15 cellular contexts compared by ENCODE assay signal in the genomic region with DNA sequence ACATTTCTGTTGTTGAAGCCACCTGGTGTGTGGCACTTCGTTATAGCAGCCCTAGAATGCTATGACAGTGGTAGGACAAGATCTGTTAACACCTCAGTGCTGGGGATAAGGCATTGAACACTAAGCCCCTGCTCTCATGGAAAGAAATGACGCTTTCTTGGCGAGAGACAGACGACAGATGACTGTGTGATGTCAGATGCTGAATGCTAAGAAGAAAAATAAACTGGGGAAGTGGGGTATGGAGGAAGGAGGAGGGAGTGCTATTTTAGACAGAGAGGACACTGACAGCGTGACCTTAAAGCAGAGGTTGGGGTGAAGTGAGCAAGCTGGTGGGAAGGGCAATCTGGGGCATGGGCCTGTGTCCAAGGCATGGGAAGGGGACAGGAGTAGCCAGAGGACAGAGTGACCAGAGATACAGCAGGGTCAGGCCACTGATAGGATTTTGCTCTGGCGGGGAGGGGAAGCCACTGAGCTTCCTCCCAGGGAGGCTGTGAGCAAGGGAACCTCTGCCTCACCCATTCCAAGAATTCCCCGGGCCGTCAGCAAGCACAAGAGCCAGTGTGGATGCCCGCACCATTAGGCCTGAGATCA. TPM values are rescaled to one million over a fixed set of nuclear protein-coding genes. Genes with fewer than 3 reads are reported as not detected.
A peak's percentile ranks its signal among the peaks of the same experiment; 100 is the strongest.
DNase-seq lines count a peak whose midpoint lies in the region; ATAC-seq and TF ChIP-seq lines count a peak whose summit lies in the region.
"Had no signal": no experiment of that assay in that cellular context is flagged by ENCODE, and none has a peak within 500 bp of the region (broad histone marks: within the 10 kb centered on the region; RNA-seq: fewer than 3 reads in every experiment).

No MANE protein-coding gene starts in this region.

- H3K4me3 ChIP-seq in HAP-1 = no peak overlapping the region
- H3K4me3 ChIP-seq: A549, gastrocnemius medialis, thyroid gland had no signal

- peaks cover 18% of the 10 kb centered on the region for H3K36me3 Mint-ChIP-seq in T-helper 2 cell treated with Interferon-gamma antibody and Interleukin-4, amounts not matched to agents 5 μg/mL and 100 μg/mL, for 36 hours (ENCODE audit: low read depth)
- peaks cover 3% of the 10 kb centered on the region for H3K36me3 Mint-ChIP-seq in T-helper 17 cell (ENCODE audit: low read depth)
- H3K36me3 Mint-ChIP-seq in progenitor cell of endocrine pancreas (ENCODE audit: insufficient read depth) = peaks cover 21% of the 10 kb centered on the region

- no peaks in the 10 kb centered on the region for H3K27me3 Mint-ChIP-seq in T-helper 2 cell treated with Interferon-gamma antibody and Interleukin-4, amounts not matched to agents 5 μg/mL and 100 μg/mL, for 36 hours (ENCODE audit: low read depth)
- no peaks in the 10 kb centered on the region for H3K27me3 Mint-ChIP-seq in T-helper 17 cell
- no peaks in the 10 kb centered on the region for H3K27me3 Mint-ChIP-seq in progenitor cell of endocrine pancreas

- H3K4me1 Mint-ChIP-seq in T-helper 2 cell treated with Interferon-gamma antibody and Interleukin-4, amounts not matched to agents 5 μg/mL and 100 μg/mL, for 36 hours (ENCODE audit: low read depth) = peaks cover 10% of the 10 kb centered on the region
- H3K4me1 Mint-ChIP-seq in T-helper 17 cell (peaks cover 15% of the 10 kb centered on the region), progenitor cell of endocrine pancreas (ENCODE audit: low read depth) (no peaks in the 10 kb centered on the region)

- no peak for TF ChIP-seq CTCF in progenitor cell of endocrine pancreas (IDR thresholded peaks at IDR 0.05; ENCODE audit: unreplicated experiment)

- no peaks in the 10 kb centered on the region for H3K27me3 ChIP-seq in HAP-1 (ENCODE audit: low read depth)
- H3K27me3 ChIP-seq: gastrocnemius medialis, thyroid gland had no signal

- H3K4me3 Mint-ChIP-seq in T-helper 2 cell treated with Interferon-gamma antibody and Interleukin-4, amounts not matched to agents 5 μg/mL and 100 μg/mL, for 36 hours = peak overlapping the region; percentile 35
- H3K4me3 Mint-ChIP-seq in T-helper 17 cell = no peak overlapping the region
- no peak overlapping the region for H3K4me3 Mint-ChIP-seq in progenitor cell of endocrine pancreas (ENCODE audit: low read depth)
- H3K4me3 Mint-ChIP-seq: nephron progenitor cell had no signal

- no peaks in the 10 kb centered on the region for H3K9me3 Mint-ChIP-seq in T-helper 2 cell treated with Interferon-gamma antibody and Interleukin-4, amounts not matched to agents 5 μg/mL and 100 μg/mL, for 36 hours
- H3K9me3 Mint-ChIP-seq in progenitor cell of endocrine pancreas (ENCODE audit: low read depth) = no peaks in the 10 kb centered on the region
- H3K9me3 Mint-ChIP-seq: nephron progenitor cell had no signal

- in situ Hi-C loops in HAP-1 (cut with MboI; ENCODE audit: low sequenced_read_pairs) = no loop called here

- no peaks in the 10 kb centered on the region for H3K4me1 ChIP-seq in HAP-1
- H3K4me1 ChIP-seq: A549 had no signal

- no peak for ATAC-seq in T-helper 17 cell
- peak; percentile 59 to 79 for ATAC-seq in left cardiac atrium
- ATAC-seq in HG02678 (IDR thresholded peaks at IDR 0.05; ENCODE audit: unreplicated experiment) = no peak
- ATAC-seq: A549 had no signal

- DNase-seq in T-helper 2 cell treated with Interferon-gamma antibody and Interleukin-4, amounts not matched to agents 5 μg/mL and 100 μg/mL, for 36 hours (ENCODE audit: low spot score) = no peak
- DNase-seq in T-helper 2 cell (no peak), T-helper 17 cell (no peak), left cardiac atrium (peak; percentile 36), progenitor cell of endocrine pancreas (ENCODE audit: low spot score, unreplicated experiment) (no peak), NCI-H345 (lab: John Stamatoyannopoulos, UW) (no peak), HAP-1 (ENCODE audit: low spot score in 2 of 2) (no peak)
- DNase-seq: gastrocnemius medialis, kidney, NCI-H1105, nephron progenitor cell, T1000, thyroid gland had no signal

- H3K27ac Mint-ChIP-seq in T-helper 2 cell treated with Interferon-gamma antibody and Interleukin-4, amounts not matched to agents 5 μg/mL and 100 μg/mL, for 36 hours = peak overlapping the region; percentile 56
- H3K27ac Mint-ChIP-seq in T-helper 17 cell = peak overlapping the region; percentile 79
- peak overlapping the region; percentile 70 for H3K27ac Mint-ChIP-seq in progenitor cell of endocrine pancreas
- H3K27ac Mint-ChIP-seq: nephron progenitor cell had no signal

- no peaks in the 10 kb centered on the region for H3K9me3 ChIP-seq in T-helper 17 cell (ENCODE audit: control insufficient read depth, low read length, poor library complexity, severe bottlenecking)
- H3K9me3 ChIP-seq in HAP-1 = no peaks in the 10 kb centered on the region
- H3K9me3 ChIP-seq: A549, gastrocnemius medialis, thyroid gland had no signal

- intact Hi-C loops in left cardiac atrium (cut with DNase I) = no loop called here

- no peaks in the 10 kb centered on the region; the same call in 1 of the 2 replicates for H3K36me3 ChIP-seq in HAP-1 (replicated peaks)
- H3K36me3 ChIP-seq: gastrocnemius medialis, thyroid gland had no signal

RNA-seq across cellular contexts. Expression of gene DOP1B, which starts 15.2 kb away (rescaled TPM):
- total RNA-seq in T-helper 17 cell (10 to 100 TPM; 25.3 to 35.0 TPM), left cardiac atrium (1 to 10 TPM; 6.5 to 7.0 TPM), progenitor cell of endocrine pancreas (47.7 and 57.4 TPM in 2 replicates)

RNA-seq across cellular contexts. Expression of gene CBR3, which starts 37.0 kb away (rescaled TPM):
- total RNA-seq in T-helper 17 cell = 1 to 10 TPM; 2.2 to 3.1 TPM
- 1 to 10 TPM; 4.9 to 7.5 TPM for total RNA-seq in left cardiac atrium
- total RNA-seq in progenitor cell of endocrine pancreas = not detected in 2 replicates

Comparison
In these comparisons a context has a peak if more than half of its experiments do, and no peak if none do; other contexts are left out.
1. ATAC-seq: peak in left cardiac atrium (2 of 2); none in T-helper 17 cell (single experiment) and HG02678 (single experiment).
2. Peak in every context shown above with its lines, with median percentiles within 50 percentile points of each other: H3K27ac Mint-ChIP-seq.